2 cellular contexts compared by ENCODE assay signal in the genomic region with DNA sequence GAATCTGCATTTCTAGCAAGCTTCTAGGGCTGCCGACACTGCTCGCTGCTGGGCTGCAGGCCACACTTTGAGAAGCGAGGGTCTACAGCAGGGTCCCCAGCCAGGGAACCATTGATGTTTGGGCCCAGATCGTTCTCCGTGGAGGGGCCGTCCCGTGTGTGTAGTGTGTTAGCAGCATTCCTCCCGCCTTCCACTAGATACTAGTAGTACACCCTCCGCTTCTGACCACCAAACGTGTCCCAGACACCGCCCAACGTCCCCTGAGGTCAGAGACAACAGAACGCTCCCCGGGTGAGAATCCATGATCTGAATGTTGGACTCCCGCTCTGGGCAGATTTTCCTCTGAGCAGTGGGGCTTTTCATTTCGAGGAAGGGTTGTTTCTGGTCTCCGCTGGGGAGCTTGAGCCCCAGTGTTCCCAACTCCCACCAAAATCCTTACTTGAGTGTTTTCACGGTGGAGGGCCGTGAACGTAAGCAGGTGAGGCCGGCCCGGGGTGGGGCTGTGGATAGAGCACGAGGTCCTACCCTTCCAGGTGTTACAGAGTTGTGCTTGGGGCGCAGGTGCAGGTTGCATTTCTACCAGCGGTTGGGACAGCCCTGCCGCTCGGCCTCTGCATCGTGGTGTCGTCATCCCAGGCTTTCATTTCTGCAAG.
TF ChIP-seq lines count a peak whose summit lies in the region.

No MANE protein-coding gene starts in this region.

TF ChIP-seq in SK-N-SH, 30 proteins besides CTCF, POLR2A, EP300 and RAD21 (continued from another document):
- no peak for TF ChIP-seq FOXJ3 (CRISPR knock-in tag; IDR thresholded peaks at IDR 0.05)

TF ChIP-seq in SK-N-SH treated with all-trans-retinoic acid at 6 μM for 48 hours, 23 proteins besides CTCF, POLR2A, EP300 and RAD21 (continued from another document):
- TF ChIP-seq TSHZ2 (CRISPR knock-in tag; IDR thresholded peaks at IDR 0.05): no peak
- TF ChIP-seq TOX (CRISPR knock-in tag; IDR thresholded peaks at IDR 0.05; ENCODE audit: borderline replicate concordance): no peak
- TF ChIP-seq, protein P1, sequence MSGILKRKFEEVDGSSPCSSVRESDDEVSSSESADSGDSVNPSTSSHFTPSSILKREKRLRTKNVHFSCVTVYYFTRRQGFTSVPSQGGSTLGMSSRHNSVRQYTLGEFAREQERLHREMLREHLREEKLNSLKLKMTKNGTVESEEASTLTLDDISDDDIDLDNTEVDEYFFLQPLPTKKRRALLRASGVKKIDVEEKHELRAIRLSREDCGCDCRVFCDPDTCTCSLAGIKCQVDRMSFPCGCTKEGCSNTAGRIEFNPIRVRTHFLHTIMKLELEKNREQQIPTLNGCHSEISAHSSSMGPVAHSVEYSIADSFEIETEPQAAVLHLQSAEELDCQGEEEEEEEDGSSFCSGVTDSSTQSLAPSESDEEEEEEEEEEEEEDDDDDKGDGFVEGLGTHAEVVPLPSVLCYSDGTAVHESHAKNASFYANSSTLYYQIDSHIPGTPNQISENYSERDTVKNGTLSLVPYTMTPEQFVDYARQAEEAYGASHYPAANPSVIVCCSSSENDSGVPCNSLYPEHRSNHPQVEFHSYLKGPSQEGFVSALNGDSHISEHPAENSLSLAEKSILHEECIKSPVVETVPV (CRISPR knock-in tag; IDR thresholded peaks at IDR 0.05): no peak
- TF ChIP-seq ZNF8 (CRISPR knock-in tag; IDR thresholded peaks at IDR 0.05): no peak
- no peak for TF ChIP-seq ISL1 (CRISPR knock-in tag; IDR thresholded peaks at IDR 0.05)
- no peak for TF ChIP-seq ESRRG (CRISPR knock-in tag; IDR thresholded peaks at IDR 0.05)
- no peak for TF ChIP-seq OSR1 (CRISPR knock-in tag; IDR thresholded peaks at IDR 0.05)
- no peak for TF ChIP-seq ZFP30 (CRISPR knock-in tag; IDR thresholded peaks at IDR 0.05)
- no peak for TF ChIP-seq CSDC2 (CRISPR knock-in tag; IDR thresholded peaks at IDR 0.05)
- no peak for TF ChIP-seq RARB (CRISPR knock-in tag; IDR thresholded peaks at IDR 0.05)
